1 cellular context compared by ENCODE assay signal in the genomic region with DNA sequence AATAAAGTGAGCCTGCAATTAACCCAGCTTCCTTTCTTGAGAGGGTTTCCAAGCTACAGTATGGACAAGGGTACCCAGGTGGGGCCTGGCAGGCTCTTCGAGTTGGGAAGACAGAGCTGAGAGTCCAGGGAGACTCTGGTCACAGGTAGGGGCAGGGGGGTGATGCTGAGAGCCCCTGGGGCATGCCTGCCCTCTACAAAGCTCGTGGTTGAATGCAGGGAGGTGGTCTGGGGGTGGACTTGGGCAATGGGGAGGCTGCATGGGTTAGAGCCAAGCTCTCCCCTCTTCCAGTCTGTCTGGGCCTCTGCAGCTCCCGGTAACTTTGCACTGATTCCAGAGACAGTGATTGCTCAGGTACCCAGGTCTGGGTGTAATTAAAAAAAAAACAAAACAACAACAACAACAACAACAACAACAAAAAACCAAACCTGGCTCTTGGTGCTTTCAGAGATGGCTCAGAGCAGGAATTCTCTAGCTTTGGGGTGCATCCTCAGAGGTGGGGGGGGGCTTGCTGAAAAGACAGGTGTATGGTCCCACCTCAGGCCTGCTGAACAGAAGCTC.
TF ChIP-seq lines count a peak whose summit lies in the region.

No MANE protein-coding gene starts in this region.

TF ChIP-seq in SK-N-SH treated with all-trans-retinoic acid at 6 μM for 48 hours, 23 proteins besides CTCF, POLR2A, EP300 and RAD21 (continued from another document):
- no peak for TF ChIP-seq CREB5 (CRISPR knock-in tag; IDR thresholded peaks at IDR 0.05; ENCODE audit: low read depth)
- TF ChIP-seq ZNF8 (CRISPR knock-in tag; IDR thresholded peaks at IDR 0.05): no peak
- no peak for TF ChIP-seq ZNF70 (CRISPR knock-in tag; IDR thresholded peaks at IDR 0.05)
- no peak for TF ChIP-seq CSDC2 (CRISPR knock-in tag; IDR thresholded peaks at IDR 0.05)
- no peak for TF ChIP-seq RARB (CRISPR knock-in tag; IDR thresholded peaks at IDR 0.05)
- TF ChIP-seq ZNF565 (CRISPR knock-in tag; conservative IDR thresholded peaks at IDR 0.05; ENCODE audit: low read depth): no peak
- no peak for TF ChIP-seq BACH2 (CRISPR knock-in tag; IDR thresholded peaks at IDR 0.05; ENCODE audit: borderline replicate concordance)
- TF ChIP-seq SNAI2 (CRISPR knock-in tag; IDR thresholded peaks at IDR 0.05): no peak
